ENCODE assay signal across 13 cellular contexts in genomic region chr20:19887566-19888268, GRCh38.
A peak's percentile ranks its signal among the peaks of the same experiment; 100 is the strongest.
DNase-seq lines count a peak whose midpoint lies in the region; ATAC-seq and TF ChIP-seq lines count a peak whose summit lies in the region.
"Had no signal": no experiment of that assay in that cellular context is flagged by ENCODE, and none has a peak within 500 bp of the region (broad histone marks: within the 10 kb centered on the region; RNA-seq: fewer than 3 reads in every experiment).

No MANE protein-coding gene starts in this region.

- TF ChIP-seq POLR2A in esophagus muscularis mucosa (IDR thresholded peaks at IDR 0.05; ENCODE audit: low read depth): no peak

- peak overlapping the region; percentile 37 to 56 (median 46) for H3K4me3 ChIP-seq in esophagus muscularis mucosa
- H3K4me3 ChIP-seq: HAP-1 had no signal

- H3K27me3 Mint-ChIP-seq in nephron (ENCODE audit: low read depth): no peaks in the 10 kb centered on the region
- no peaks in the 10 kb centered on the region for H3K27me3 Mint-ChIP-seq in type B pancreatic cell

- H3K27ac ChIP-seq in esophagus muscularis mucosa (replicated peaks in 1 of 4): peak overlapping the region; percentile 85 to 87 (median 86)

- no peaks in the 10 kb centered on the region for H3K27me3 ChIP-seq in esophagus muscularis mucosa

- H3K4me1 ChIP-seq in esophagus muscularis mucosa: peaks cover 66 to 82% (median 77%) of the 10 kb centered on the region in 4 donors
- H3K4me1 ChIP-seq: HAP-1 had no signal

- peaks cover 0 to 29% (median 4%) of the 10 kb centered on the region in 4 donors for H3K36me3 ChIP-seq in esophagus muscularis mucosa
- H3K36me3 ChIP-seq: HAP-1 had no signal

- no peak for TF ChIP-seq EP300 in esophagus muscularis mucosa (IDR thresholded peaks at IDR 0.05)

- TF ChIP-seq CTCF in esophagus muscularis mucosa (IDR thresholded peaks at IDR 0.05) (no peak), nephron (IDR thresholded peaks at IDR 0.05; ENCODE audit: unreplicated experiment in 3 of 3) (no peak), type B pancreatic cell (conservative IDR thresholded peaks at IDR 0.05) (no peak)

- H3K4me1 Mint-ChIP-seq in nephron: peaks cover 54% of the 10 kb centered on the region
- H3K4me1 Mint-ChIP-seq in type B pancreatic cell (ENCODE audit: unreplicated experiment): peaks cover 42% of the 10 kb centered on the region

- intact Hi-C loops in esophagus muscularis mucosa (cut with DNase I): loop anchor here (5.0 to 10.0 kb wide), 3 partner anchors 90 to 110 kb away; no protein-coding TSS in a partner anchor

- H3K4me3 Mint-ChIP-seq in nephron (peak overlapping the region in 1 of 3 experiments; percentile 12), type B pancreatic cell (peak overlapping the region; percentile 67)
- H3K4me3 Mint-ChIP-seq: activated CD8-positive, alpha-beta T cell treated with anti-CD3 and anti-CD28 coated beads, Interleukin-2, amount 10 ng/mL, durations not matched to agents 7 days and 5 days; activated naive CD4-positive, alpha-beta T cell treated with anti-CD3 and anti-CD28 coated beads for 36 hours had no signal

- H3K27ac Mint-ChIP-seq in nephron (peak overlapping the region; percentile 73 to 95 (median 86)), type B pancreatic cell (peak overlapping the region; percentile 53)
- H3K27ac Mint-ChIP-seq: activated CD8-positive, alpha-beta T cell treated with anti-CD3 and anti-CD28 coated beads, Interleukin-2, amount 10 ng/mL, durations not matched to agents 7 days and 5 days; activated naive CD4-positive, alpha-beta T cell treated with anti-CD3 and anti-CD28 coated beads for 36 hours had no signal

- WGBS in esophagus muscularis mucosa: 29% methylated on average over 7 of the region's 7 CpGs

- H3K9me3 ChIP-seq in esophagus muscularis mucosa: no peaks in the 10 kb centered on the region
- H3K9me3 ChIP-seq: HAP-1 had no signal

- H3K36me3 Mint-ChIP-seq in nephron (ENCODE audit: low read depth): peaks cover 26% of the 10 kb centered on the region
- H3K36me3 Mint-ChIP-seq in type B pancreatic cell: peaks cover 24% of the 10 kb centered on the region

- DNase-seq in DMS79 treated with DMSO at 0.1 percent for 48 hours (lab: John Stamatoyannopoulos, UW) (peak; percentile 52), DMS79 (lab: John Stamatoyannopoulos, UW) (no peak), esophagus muscularis mucosa (ENCODE audit: extremely low spot score) (no peak), type B pancreatic cell (ENCODE audit: extremely low spot score, unreplicated experiment) (no peak), activated gamma-delta T cell treated with Interleukin-2 at 50 U/mL for 16 hours (no peak), retina (no peak)
- DNase-seq: 8988T; activated CD8-positive, alpha-beta T cell treated with anti-CD3 and anti-CD28 coated beads, Interleukin-2, amount 10 ng/mL, durations not matched to agents 7 days and 5 days; activated naive CD4-positive, alpha-beta T cell treated with anti-CD3 and anti-CD28 coated beads for 36 hours; KG1 had no signal

- H3K9me3 Mint-ChIP-seq in nephron (peaks cover 3% of the 10 kb centered on the region), type B pancreatic cell (peaks cover 6% of the 10 kb centered on the region)
- H3K9me3 Mint-ChIP-seq: activated naive CD4-positive, alpha-beta T cell treated with anti-CD3 and anti-CD28 coated beads for 36 hours had no signal

- ATAC-seq in GM19397 (IDR thresholded peaks at IDR 0.05; ENCODE audit: unreplicated experiment): no peak
- ATAC-seq: activated CD8-positive, alpha-beta T cell treated with anti-CD3 and anti-CD28 coated beads, Interleukin-2, amount 10 ng/mL, durations not matched to agents 7 days and 5 days had no signal
